ENCODE assay signal across 2 cellular contexts in the genomic region with DNA sequence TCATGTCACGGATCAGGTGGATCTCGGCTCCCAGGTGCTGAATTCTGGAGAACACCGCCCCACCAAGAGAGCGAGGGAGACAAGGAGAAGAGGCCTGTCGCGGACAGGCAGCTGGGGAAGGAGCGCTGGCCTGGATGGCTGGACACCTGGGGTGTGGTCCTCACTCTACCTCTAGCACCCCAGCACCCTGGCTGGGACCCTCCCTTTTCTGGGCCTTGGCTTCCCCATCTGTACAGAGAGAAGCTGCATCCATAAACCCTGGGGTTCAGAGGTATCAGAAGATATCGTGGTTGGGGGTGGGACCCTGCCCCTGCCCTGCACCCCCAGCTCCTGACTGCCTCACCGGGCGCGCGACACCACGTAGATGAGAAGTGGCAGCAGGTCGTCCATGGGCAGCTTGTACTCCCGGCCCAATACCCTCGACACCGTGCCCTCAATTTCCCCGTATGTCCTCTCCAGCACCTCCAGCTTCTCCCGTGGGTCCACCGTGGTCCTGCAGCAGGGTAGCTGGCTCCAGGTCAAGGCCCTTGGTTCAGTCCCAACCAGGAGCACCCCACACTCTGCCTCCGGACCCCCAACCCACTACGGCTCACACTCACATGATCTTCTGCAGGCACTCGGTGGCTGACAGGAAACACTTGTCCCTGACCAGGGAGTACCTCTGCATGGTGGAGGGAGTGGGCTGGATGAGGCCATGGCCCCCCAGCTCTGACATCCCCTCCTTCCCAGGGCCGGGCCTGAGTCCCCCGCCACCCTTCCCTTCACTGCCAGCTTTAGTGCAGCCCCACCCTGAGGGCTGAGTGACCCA.
TF ChIP-seq lines count a peak whose summit lies in the region.

No MANE protein-coding gene starts in this region.

TF ChIP-seq in SK-N-SH, 30 proteins besides CTCF, POLR2A, EP300 and RAD21:
- no peak for TF ChIP-seq FOSL2 (IDR thresholded peaks at IDR 0.05; ENCODE audit: borderline replicate concordance, low read depth)
- no peak for TF ChIP-seq POLR2AphosphoS5 (IDR thresholded peaks at IDR 0.05; ENCODE audit: low read depth, low read length)
- TF ChIP-seq CHD2 (IDR thresholded peaks at IDR 0.05; ENCODE audit: low read length, partially characterized antibody): no peak
- TF ChIP-seq, protein P1, sequence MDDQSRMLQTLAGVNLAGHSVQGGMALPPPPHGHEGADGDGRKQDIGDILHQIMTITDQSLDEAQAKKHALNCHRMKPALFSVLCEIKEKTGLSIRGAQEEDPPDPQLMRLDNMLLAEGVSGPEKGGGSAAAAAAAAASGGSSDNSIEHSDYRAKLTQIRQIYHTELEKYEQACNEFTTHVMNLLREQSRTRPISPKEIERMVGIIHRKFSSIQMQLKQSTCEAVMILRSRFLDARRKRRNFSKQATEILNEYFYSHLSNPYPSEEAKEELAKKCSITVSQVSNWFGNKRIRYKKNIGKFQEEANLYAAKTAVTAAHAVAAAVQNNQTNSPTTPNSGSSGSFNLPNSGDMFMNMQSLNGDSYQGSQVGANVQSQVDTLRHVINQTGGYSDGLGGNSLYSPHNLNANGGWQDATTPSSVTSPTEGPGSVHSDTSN (IDR thresholded peaks at IDR 0.05): no peak
- TF ChIP-seq SMC3 (IDR thresholded peaks at IDR 0.05; ENCODE audit: low read depth, low read length): no peak
- no peak for TF ChIP-seq ZBTB33 (IDR thresholded peaks at IDR 0.05; ENCODE audit: borderline replicate concordance, low read depth)
- TF ChIP-seq IRF3 (IDR thresholded peaks at IDR 0.05; ENCODE audit: low read depth, low read length): no peak
- TF ChIP-seq YY1 (IDR thresholded peaks at IDR 0.05; ENCODE audit: low read depth): no peak
- TF ChIP-seq FOXM1 (IDR thresholded peaks at IDR 0.05; ENCODE audit: low read depth): no peak
- TF ChIP-seq TEAD4 (IDR thresholded peaks at IDR 0.05; ENCODE audit: borderline replicate concordance, insufficient read depth): no peak
- TF ChIP-seq MEF2A (IDR thresholded peaks at IDR 0.05; ENCODE audit: borderline replicate concordance, low read depth): no peak
- no peak for TF ChIP-seq MXI1 (IDR thresholded peaks at IDR 0.05; ENCODE audit: low read depth, low read length)
- no peak for TF ChIP-seq EZH2phosphoT487 (IDR thresholded peaks at IDR 0.05; ENCODE audit: borderline replicate concordance, low read depth)
- no peak for TF ChIP-seq JUND (IDR thresholded peaks at IDR 0.05)
- no peak for TF ChIP-seq FOXJ3 (CRISPR knock-in tag; IDR thresholded peaks at IDR 0.05)
- no peak for TF ChIP-seq NRF1 (IDR thresholded peaks at IDR 0.05; ENCODE audit: low read depth, low read length)
- TF ChIP-seq, protein P2, sequence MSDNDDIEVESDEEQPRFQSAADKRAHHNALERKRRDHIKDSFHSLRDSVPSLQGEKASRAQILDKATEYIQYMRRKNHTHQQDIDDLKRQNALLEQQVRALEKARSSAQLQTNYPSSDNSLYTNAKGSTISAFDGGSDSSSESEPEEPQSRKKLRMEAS (IDR thresholded peaks at IDR 0.05; ENCODE audit: low read depth): no peak
- no peak for TF ChIP-seq RXRA (IDR thresholded peaks at IDR 0.05; ENCODE audit: borderline replicate concordance, low read depth)
- no peak for TF ChIP-seq REST (IDR thresholded peaks at IDR 0.05; ENCODE audit: low read depth, low read length)

TF ChIP-seq in SK-N-SH treated with all-trans-retinoic acid at 6 μM for 48 hours, 23 proteins besides CTCF, POLR2A, EP300 and RAD21:
- TF ChIP-seq PPARA (CRISPR knock-in tag; IDR thresholded peaks at IDR 0.05; ENCODE audit: borderline replicate concordance) (no peak), CSDC2 (CRISPR knock-in tag; IDR thresholded peaks at IDR 0.05) (no peak), OSR1 (CRISPR knock-in tag; IDR thresholded peaks at IDR 0.05) (no peak), SNAI2 (CRISPR knock-in tag; IDR thresholded peaks at IDR 0.05) (no peak), GLIS3 (CRISPR knock-in tag; IDR thresholded peaks at IDR 0.05) (no peak), BACH2 (CRISPR knock-in tag; IDR thresholded peaks at IDR 0.05; ENCODE audit: borderline replicate concordance) (no peak), TOX (CRISPR knock-in tag; IDR thresholded peaks at IDR 0.05; ENCODE audit: borderline replicate concordance) (no peak), ZFP30 (CRISPR knock-in tag; IDR thresholded peaks at IDR 0.05) (no peak), RARB (CRISPR knock-in tag; IDR thresholded peaks at IDR 0.05) (no peak)
